In the genomic region with DNA sequence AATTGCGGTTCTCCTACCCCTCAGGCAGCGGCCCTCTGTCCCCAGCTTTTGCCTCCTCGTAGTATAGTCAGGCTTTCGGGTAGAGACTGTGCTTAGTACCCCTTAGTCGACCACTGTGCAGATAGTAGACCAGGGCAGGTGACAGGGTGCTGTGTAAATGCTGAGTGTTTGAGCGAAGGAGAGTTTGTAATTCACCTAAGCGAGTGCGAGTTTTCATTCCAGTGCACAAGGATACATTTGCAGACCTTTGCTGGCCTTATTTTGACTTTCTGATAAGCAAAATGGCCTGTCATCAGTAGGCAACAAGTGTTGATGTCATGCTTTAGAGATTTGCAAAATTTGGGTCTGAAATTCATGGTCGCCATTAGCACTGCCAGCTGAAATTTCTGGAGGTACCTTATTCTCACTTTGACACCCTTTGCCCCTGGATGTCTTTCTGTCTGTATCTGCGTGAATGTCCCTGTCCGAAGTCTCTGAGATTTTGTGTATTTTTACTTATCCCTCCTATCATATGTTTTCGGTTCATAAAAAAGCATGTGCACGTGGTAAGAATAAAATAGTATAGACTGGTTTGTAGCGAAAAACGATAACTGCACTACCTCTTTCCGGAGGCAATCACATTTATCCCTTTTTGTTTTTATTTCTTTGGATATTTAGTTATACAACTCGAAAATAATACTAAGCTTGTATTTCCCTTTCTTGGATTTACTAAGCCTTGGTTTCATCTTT, we compare ENCODE assay signal across 8 cellular contexts. TPM values are rescaled to one million over a fixed set of nuclear protein-coding genes. Genes with fewer than 3 reads are reported as not detected.
DNase-seq lines count a peak whose midpoint lies in the region; ATAC-seq, FAIRE-seq and TF ChIP-seq lines count a peak whose summit lies in the region.

No MANE protein-coding gene starts in this region.

- POLR2A ChIA-PET in PC-3 (lab: Charles Lee; ENCODE audit: unreplicated experiment) (interaction anchor here (0.5 to 0.9 kb wide), 5 partner anchors 139 to 747 kb away, joined by 3 to 20 read pairs (median 6); no protein-coding TSS in a partner anchor), endothelial cell of umbilical vein (lab: Charles Lee) (interaction anchor here (0.6 to 1.4 kb wide), 3 partner anchors 9 to 256 kb away, joined by 3 to 7 read pairs (median 7); no protein-coding TSS in a partner anchor), GM10248 (lab: Yijun Ruan, JAX) (interaction anchor here (0.5 to 2.4 kb wide), 14 partner anchors 10 to 252 kb away, joined by 3 to 11 read pairs (median 4); partner anchors contain the start of gene MARCHF3)

- H3K4me2 ChIP-seq in PC-3 (ENCODE audit: low read length) (peak overlapping the region; percentile 87), endothelial cell of umbilical vein (ENCODE audit: insufficient read depth, low read length) (peak overlapping the region; percentile 66)

- H3K9me3 ChIP-seq in right atrium auricular region, result no peaks in the 10 kb centered on the region
- H3K9me3 ChIP-seq in PC-3 (ENCODE audit: low read length), result no peaks in the 10 kb centered on the region
- H3K9me3 ChIP-seq in endothelial cell of umbilical vein (replicated peaks; ENCODE audit: control insufficient read depth, insufficient read depth, low read length), result no peaks in the 10 kb centered on the region
- no peaks in the 10 kb centered on the region for H3K9me3 ChIP-seq in prostate gland

- BruUV-seq in PC-3 (replicated peaks; lab: Mats Ljungman, UMichigan) (no TSS peak), endothelial cell of umbilical vein (replicated peaks; lab: Mats Ljungman, UMichigan) (TSS peak; percentile 13)

- peak overlapping the region; percentile 93 for H2AFZ ChIP-seq in PC-3 (ENCODE audit: low read length)
- peak overlapping the region; percentile 41 for H2AFZ ChIP-seq in endothelial cell of umbilical vein (ENCODE audit: low read depth, low read length)

- no peaks in the 10 kb centered on the region for H3K9me2 ChIP-seq in PC-3 (replicated peaks; ENCODE audit: low read length)

- WGBS in prostate gland, result 34% methylated on average over 17 of the region's 17 CpGs

- H3K79me2 ChIP-seq in PC-3 (ENCODE audit: low read length) (peaks cover 69% of the 10 kb centered on the region), endothelial cell of umbilical vein (ENCODE audit: control insufficient read depth, insufficient read depth, low read length) (peaks cover 64% of the 10 kb centered on the region)

- no peak for ATAC-seq in PC-3
- ATAC-seq in GM18909 (IDR thresholded peaks at IDR 0.05; ENCODE audit: poor library complexity, unreplicated experiment), result no peak

- TF ChIP-seq CTCF in right atrium auricular region (IDR thresholded peaks at IDR 0.05), result no peak
- TF ChIP-seq CTCF in PC-3 (conservative IDR thresholded peaks at IDR 0.05; ENCODE audit: low read depth, low read length), result no peak
- no peak for TF ChIP-seq CTCF in endothelial cell of umbilical vein (IDR thresholded peaks at IDR 0.05; ENCODE audit: extremely low read depth in 1 of 2, insufficient read depth in 1 of 2, low read depth in 1 of 2, low read length in 2 of 2)
- TF ChIP-seq CTCF in prostate gland (IDR thresholded peaks at IDR 0.05), result no peak
- TF ChIP-seq CTCF in GM10248 (IDR thresholded peaks at IDR 0.05; ENCODE audit: control extremely low read depth, extremely low read depth, low read depth, missing control alignments), result no peak

- H3K4me1 ChIP-seq in right atrium auricular region, result peaks cover 0 to 18% of the 10 kb centered on the region in 2 donors
- H3K4me1 ChIP-seq in PC-3 (ENCODE audit: insufficient read depth, low read length), result peaks cover 13% of the 10 kb centered on the region
- peaks cover 24% of the 10 kb centered on the region for H3K4me1 ChIP-seq in endothelial cell of umbilical vein (ENCODE audit: control insufficient read depth, extremely low read depth, insufficient read depth, low read length)
- H3K4me1 ChIP-seq in prostate gland (replicated peaks), result no peaks in the 10 kb centered on the region

- H3K27ac ChIP-seq in right atrium auricular region (peak overlapping the region; percentile 85 to 89), PC-3 (ENCODE audit: low read length) (peak overlapping the region; percentile 87), endothelial cell of umbilical vein (ENCODE audit: insufficient read depth, low read depth, low read length) (peak overlapping the region; percentile 60), prostate gland (peak overlapping the region; percentile 49 to 86)

- peak overlapping the region; percentile 98 for H3K9ac ChIP-seq in PC-3 (ENCODE audit: low read length)
- H3K9ac ChIP-seq in endothelial cell of umbilical vein (replicated peaks; ENCODE audit: extremely low read depth, insufficient read depth, low read length), result peak overlapping the region; percentile 92

- H3F3A ChIP-seq in PC-3 (ENCODE audit: low read length, unreplicated experiment), result no peaks in the 10 kb centered on the region

- H4K20me1 ChIP-seq in PC-3 (ENCODE audit: low read length) (peaks cover 40% of the 10 kb centered on the region), endothelial cell of umbilical vein (replicated peaks; ENCODE audit: control insufficient read depth, extremely low read depth, insufficient read depth, low read length) (no peaks in the 10 kb centered on the region)

- CTCF ChIA-PET in PC-3 (lab: Charles Lee), result interaction anchor here (0.6 to 1.7 kb wide), 7 partner anchors 18 to 714 kb away, joined by 3 to 18 read pairs (median 8); no protein-coding TSS in a partner anchor
- CTCF ChIA-PET in endothelial cell of umbilical vein (lab: Charles Lee), result interaction anchor here (0.6 to 8.3 kb wide), 20 partner anchors 10 to 714 kb away, joined by 3 to 147 read pairs (median 7); partner anchors contain the start of genes ALDH7A1, MARCHF3 and PHAX
- CTCF ChIA-PET in GM10248 (lab: Yijun Ruan, JAX), result interaction anchor here (0.9 to 10.2 kb wide), 24 partner anchors 10 to 186 kb away, joined by 3 to 319 read pairs (median 4); partner anchors contain the start of gene PHAX

- no peak for TF ChIP-seq POLR2A in endothelial cell of umbilical vein (IDR thresholded peaks at IDR 0.05; ENCODE audit: low read depth, low read length)
- no peak for TF ChIP-seq POLR2A in prostate gland (IDR thresholded peaks at IDR 0.05)

- intact Hi-C loops in cardiac septum (cut with DNase I) (loop anchor here (5.0 kb wide), 1 partner anchor 122 kb away; no protein-coding TSS in a partner anchor), PC-3 (cut with micrococcal nuclease) (loop anchor here (10.0 kb wide), 1 partner anchor 434 kb away; no protein-coding TSS in a partner anchor), endothelial cell of umbilical vein (cut with micrococcal nuclease) (loop anchor here (1.0 to 5.0 kb wide), 4 partner anchors 29 to 738 kb away; partner anchors contain the start of gene PRRC1), prostate gland (cut with DNase I) (loop anchor here (2.0 kb wide), 1 partner anchor 102 kb away; no protein-coding TSS in a partner anchor)

- DNase-seq in right atrium auricular region (ENCODE audit: low spot score), result no peak
- DNase-seq in cardiac septum (ENCODE audit: low spot score), result no peak
- no peak for DNase-seq in PC-3
- no peak for DNase-seq in endothelial cell of umbilical vein (ENCODE audit: low read depth, low spot score)
- DNase-seq in prostate gland (ENCODE audit: low spot score), result no peak
- no peak for DNase-seq in islet precursor cell
- DNase-seq in GM10248 (ENCODE audit: extremely low spot score), result no peak

- H3K9me1 ChIP-seq in endothelial cell of umbilical vein (replicated peaks; ENCODE audit: control insufficient read depth, extremely low read depth, insufficient read depth, low read length), result no peaks in the 10 kb centered on the region

- no peaks in the 10 kb centered on the region for H3K27me3 ChIP-seq in right atrium auricular region
- H3K27me3 ChIP-seq in PC-3 (ENCODE audit: low read length), result no peaks in the 10 kb centered on the region
- no peaks in the 10 kb centered on the region for H3K27me3 ChIP-seq in endothelial cell of umbilical vein (ENCODE audit: control insufficient read depth in 2 of 2, insufficient read depth in 2 of 2, low read length in 2 of 2)
- H3K27me3 ChIP-seq in prostate gland (replicated peaks; ENCODE audit: insufficient read depth), result no peaks in the 10 kb centered on the region

- no peaks in the 10 kb centered on the region for H3K36me3 ChIP-seq in right atrium auricular region
- no peaks in the 10 kb centered on the region; the same call in none of the 2 replicates for H3K36me3 ChIP-seq in PC-3 (ENCODE audit: low read depth, low read length)
- H3K36me3 ChIP-seq in endothelial cell of umbilical vein (ENCODE audit: control insufficient read depth in 2 of 2, extremely low read depth in 1 of 2, insufficient read depth in 2 of 2, low read length in 2 of 2), result no peaks in the 10 kb centered on the region
- H3K36me3 ChIP-seq in prostate gland, result no peaks in the 10 kb centered on the region

- FAIRE-seq in endothelial cell of umbilical vein (lab: Jason Lieb, UNC), result peak; percentile 15

- dilution Hi-C loops in endothelial cell of umbilical vein (cut with MboI; ENCODE audit: extremely low pct_ligation_motif_present, low sequenced_read_pairs), result no loop called here

- peak overlapping the region; percentile 70 to 83 for H3K4me3 ChIP-seq in right atrium auricular region
- peak overlapping the region; percentile 81 for H3K4me3 ChIP-seq in PC-3 (ENCODE audit: low read length)
- H3K4me3 ChIP-seq in endothelial cell of umbilical vein (replicated peaks in 1 of 3; ENCODE audit: insufficient read depth in 1 of 3, low read depth in 1 of 3, low read length in 3 of 3), result peak overlapping the region; percentile 55 to 89 (median 85)
- H3K4me3 ChIP-seq in prostate gland, result peak overlapping the region; percentile 44 to 68

TF ChIP-seq in endothelial cell of umbilical vein, 7 proteins besides CTCF, POLR2A, EP300 and RAD21 (continues in another document):
- no peak for TF ChIP-seq JUN (IDR thresholded peaks at IDR 0.05; ENCODE audit: borderline replicate concordance, insufficient read depth, insufficient read length, low read depth)
- TF ChIP-seq EZH2 (IDR thresholded peaks at IDR 0.05; ENCODE audit: borderline replicate concordance, low read depth, low read length, severe bottlenecking), result no peak
- TF ChIP-seq MYC (IDR thresholded peaks at IDR 0.05; ENCODE audit: low read depth, low read length), result no peak
- no peak for TF ChIP-seq GATA2 (IDR thresholded peaks at IDR 0.05; ENCODE audit: insufficient read depth, insufficient read length, low read depth, low read length)
- TF ChIP-seq POLR2AphosphoS5 (IDR thresholded peaks at IDR 0.05; ENCODE audit: insufficient read depth, low read depth, low read length), result no peak

RNA-seq across cellular contexts. Expression of gene LMNB1, which starts 1.9 kb away (rescaled TPM):
- total RNA-seq in right atrium auricular region, result 1 to 10 TPM; 2.5 to 2.6 TPM
- 3.0 TPM for total RNA-seq in cardiac septum
- total RNA-seq in PC-3 (2014; rRNA removed), result 119 and 151 TPM in 2 replicates
- total RNA-seq in endothelial cell of umbilical vein, result 134 and 144 TPM in 2 replicates
- 45.2 and 45.3 TPM in 2 replicates for polyA plus RNA-seq in endothelial cell of umbilical vein
- 42.4 and 43.6 TPM in 2 replicates for polyA plus RNA-seq in endothelial cell of umbilical vein (2011; cell fraction: cytosol; rRNA removed)
- 29.9 and 43.9 TPM in 2 replicates for polyA plus RNA-seq in endothelial cell of umbilical vein (2011; cell fraction: nucleus; rRNA removed)
- polyA plus RNA-seq in endothelial cell of umbilical vein (2012), result 37.5 and 82.9 TPM in 2 replicates
- polyA minus RNA-seq in endothelial cell of umbilical vein, result 26.2 and 28.9 TPM in 2 replicates
- 45.5 TPM for polyA minus RNA-seq in endothelial cell of umbilical vein (2011; cell fraction: cytosol; rRNA and poly(A)+ RNA removed)
- 23.3 and 28.1 TPM in 2 replicates for polyA minus RNA-seq in endothelial cell of umbilical vein (2011; cell fraction: nucleus; rRNA and poly(A)+ RNA removed)
- 10 to 100 TPM; 11.5 to 12.2 TPM for total RNA-seq in prostate gland
